Comparison of ENCODE assay signal across 35 cellular contexts in the genomic region with DNA sequence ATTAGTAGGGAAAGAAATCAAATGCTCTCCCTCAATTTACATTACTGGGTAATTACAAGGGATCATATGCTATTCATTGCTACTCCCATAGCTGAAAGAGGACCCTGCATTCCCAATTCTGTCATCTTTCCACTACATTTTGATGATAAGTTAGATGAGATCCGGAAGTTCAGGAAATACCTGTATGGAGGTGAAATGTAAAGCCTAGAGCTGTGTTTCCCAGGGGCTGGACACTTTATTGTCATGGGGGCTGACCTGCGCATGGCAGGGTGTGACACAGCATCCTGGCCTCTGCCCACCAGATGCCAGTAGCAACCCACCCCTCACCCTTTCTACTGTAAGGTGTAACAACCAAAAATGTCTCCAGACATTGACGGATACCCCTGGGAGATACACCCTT. TPM values are rescaled to one million over a fixed set of nuclear protein-coding genes. Genes with fewer than 3 reads are reported as not detected.
"Had no signal": no experiment of that assay in that cellular context is flagged by ENCODE, and none has a peak within 500 bp of the region (broad histone marks: within the 10 kb centered on the region; RNA-seq: fewer than 3 reads in every experiment).

No MANE protein-coding gene starts in this region.

- H3K27me3 ChIP-seq: MG63 had no signal

- H3K36me3 ChIP-seq: MG63 had no signal

- H3K9me3 ChIP-seq: MG63 had no signal

- DNase-seq: Kasumi-1, MG63, MM.1S, MV-4-11, NCI-H1048, NCI-H1092, NCI-H1092 treated with DMSO at 0.1 percent for 48 hours, NCI-H1105, NCI-H1105 treated with DMSO at 0.1 percent for 48 hours, NCI-H1417, NCI-H1417 treated with DMSO at 0.1 percent for 48 hours, NCI-H1436, NCI-H1436 treated with DMSO at 0.1 percent for 48 hours, NCI-H146, NCI-H1694, NCI-H1694 treated with DMSO at 0.1 percent for 48 hours, NCI-H187, NCI-H187 treated with DMSO at 0.1 percent for 48 hours, NCI-H1930, NCI-H2029, NCI-H2029 treated with DMSO at 0.1 percent for 48 hours, NCI-H2081, NCI-H2081 treated with DMSO at 0.1 percent for 48 hours, NCI-H2107, NCI-H2171, NCI-H2171 treated with DMSO at 0.1 percent for 48 hours, NCI-H2227 treated with DMSO at 0.1 percent for 48 hours, NCI-H226, NCI-H345, NCI-H446, NCI-H446 treated with DMSO at 0.1 percent for 48 hours, NCI-H510A, NCI-H510A treated with DMSO at 0.1 percent for 48 hours had no signal

- H3K4me3 ChIP-seq: MG63 had no signal

RNA-seq across cellular contexts. Expression of a gene that starts 56.6 kb away (rescaled TPM):
- total RNA-seq: LHCN-M2, MCF 10A had no signal
